Comparison of ENCODE assay signal across 14 cellular contexts in the genomic region with DNA sequence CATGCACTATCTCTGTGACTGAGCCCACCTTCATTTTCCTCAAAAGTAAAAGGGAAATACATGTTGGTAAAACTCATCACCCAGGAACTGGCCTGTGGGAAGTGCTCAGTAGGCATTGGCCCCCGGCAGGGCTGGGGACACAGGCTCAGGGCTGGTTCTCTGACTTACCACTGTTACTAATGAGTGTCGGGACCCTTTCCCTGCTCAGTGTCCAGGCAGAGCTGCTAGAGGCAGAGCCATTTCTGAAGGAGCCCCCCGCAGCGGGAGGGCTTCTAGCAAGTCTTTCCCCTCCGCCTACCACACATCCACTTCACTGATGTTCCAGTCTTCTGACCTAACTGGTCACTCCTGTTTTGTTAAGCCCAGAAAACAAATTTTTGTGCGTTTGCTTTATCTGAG. TPM values are rescaled to one million over a fixed set of nuclear protein-coding genes. Genes with fewer than 3 reads are reported as not detected.
DNase-seq lines count a peak whose midpoint lies in the region; TF ChIP-seq lines count a peak whose summit lies in the region.
"Had no signal": no experiment of that assay in that cellular context is flagged by ENCODE, and none has a peak within 500 bp of the region (broad histone marks: within the 10 kb centered on the region; RNA-seq: fewer than 3 reads in every experiment).

No MANE protein-coding gene starts in this region.

- peaks cover 24% of the 10 kb centered on the region for H3K4me1 Mint-ChIP-seq in activated CD4-positive, alpha-beta T cell treated with anti-CD3 and anti-CD28 coated beads, Interleukin-2, amount 10 ng/mL, durations not matched to agents 7 days and 5 days
- H3K4me1 Mint-ChIP-seq in osteocyte (ENCODE audit: unreplicated experiment), result peaks cover 18% of the 10 kb centered on the region

- H3K4me3 Mint-ChIP-seq in activated CD4-positive, alpha-beta T cell treated with anti-CD3 and anti-CD28 coated beads, Interleukin-2, amount 10 ng/mL, durations not matched to agents 7 days and 5 days, result peak overlapping the region; percentile 83
- H3K4me3 Mint-ChIP-seq in osteocyte (ENCODE audit: unreplicated experiment), result peak overlapping the region; percentile 86

- H3K27ac Mint-ChIP-seq in activated CD4-positive, alpha-beta T cell treated with anti-CD3 and anti-CD28 coated beads, Interleukin-2, amount 10 ng/mL, durations not matched to agents 7 days and 5 days, result no peak overlapping the region
- H3K27ac Mint-ChIP-seq in osteocyte (ENCODE audit: unreplicated experiment), result no peak overlapping the region

- no peaks in the 10 kb centered on the region for H3K27me3 Mint-ChIP-seq in activated CD4-positive, alpha-beta T cell treated with anti-CD3 and anti-CD28 coated beads, Interleukin-2, amount 10 ng/mL, durations not matched to agents 7 days and 5 days
- H3K27me3 Mint-ChIP-seq in osteocyte (ENCODE audit: unreplicated experiment), result no peaks in the 10 kb centered on the region

- TF ChIP-seq CTCF in OCI-LY3 (IDR thresholded peaks at IDR 0.05; ENCODE audit: low read depth, low read length) (no peak), dorsolateral prefrontal cortex (IDR thresholded peaks at IDR 0.05 in 54 of 56, conservative IDR thresholded peaks at IDR 0.05 in 2 of 56; ENCODE audit: low read depth in 1 of 56, partially characterized antibody in 56 of 56) (no peak), osteocyte (IDR thresholded peaks at IDR 0.05) (no peak)

- no peaks in the 10 kb centered on the region for H4K20me1 ChIP-seq in OCI-LY3 (ENCODE audit: insufficient read depth, low read length)

- H3K4me3 ChIP-seq in OCI-LY3 (ENCODE audit: low read length) (peak overlapping the region; percentile 89; the same call in 1 of the 2 replicates), dorsolateral prefrontal cortex (peak overlapping the region in 20 of 59 donors; percentile 80 to 99 (median 96))

- CTCF ChIA-PET in activated CD4-positive, alpha-beta T cell treated with anti-CD3 and anti-CD28 coated beads, Interleukin-2, amount 10 ng/mL, durations not matched to agents 7 days and 5 days (lab: Charles Lee), result interaction anchor here (3.7 kb wide), 1 partner anchor 97 kb away, joined by 15 read pairs; a partner anchor contains a TSS

- no peaks in the 10 kb centered on the region for H3K9me3 Mint-ChIP-seq in activated CD4-positive, alpha-beta T cell treated with anti-CD3 and anti-CD28 coated beads, Interleukin-2, amount 10 ng/mL, durations not matched to agents 7 days and 5 days
- no peaks in the 10 kb centered on the region for H3K9me3 Mint-ChIP-seq in osteocyte (ENCODE audit: unreplicated experiment)

- no peak overlapping the region for H2AFZ ChIP-seq in OCI-LY3 (ENCODE audit: low read depth, low read length)

- no peaks in the 10 kb centered on the region for H3K36me3 Mint-ChIP-seq in activated CD4-positive, alpha-beta T cell treated with anti-CD3 and anti-CD28 coated beads, Interleukin-2, amount 10 ng/mL, durations not matched to agents 7 days and 5 days (ENCODE audit: low read depth)
- no peaks in the 10 kb centered on the region for H3K36me3 Mint-ChIP-seq in osteocyte (ENCODE audit: unreplicated experiment)

- H3K27me3 ChIP-seq in OCI-LY3 (ENCODE audit: low read depth, low read length) (no peaks in the 10 kb centered on the region), dorsolateral prefrontal cortex (no peaks in the 10 kb centered on the region)

- H3K36me3 ChIP-seq in OCI-LY3 (replicated peaks; ENCODE audit: low read depth, low read length), result no peaks in the 10 kb centered on the region

- H3K79me2 ChIP-seq in OCI-LY3 (ENCODE audit: low read length), result peaks cover 5% of the 10 kb centered on the region; the same call in 1 of the 2 replicates

- DNase-seq in activated CD4-positive, alpha-beta T cell treated with anti-CD3 and anti-CD28 coated beads, Interleukin-2, amount 10 ng/mL, durations not matched to agents 7 days and 5 days, result no peak
- no peak for DNase-seq in activated CD4-positive, alpha-beta T cell treated with anti-CD3 and anti-CD28 coated beads, Interleukin-2, amount 50 U/mL, for 1 hour
- DNase-seq in dorsolateral prefrontal cortex (no peak), osteocyte (ENCODE audit: extremely low spot score, unreplicated experiment) (no peak), occipital lobe (lab: John Stamatoyannopoulos, UW) (no peak), RPMI8226 (no peak), hippocampal formation (lab: John Stamatoyannopoulos, UW) (no peak)
- DNase-seq: ACHN; EL; NCI-H1105 treated with DMSO at 0.1 percent for 48 hours; NCI-H526 treated with DMSO at 0.1 percent for 48 hours; stimulated activated naive CD4-positive, alpha-beta T cell treated with Interleukin-2 at 50 U/mL for 16 hours; SW 1271 had no signal

- no peaks in the 10 kb centered on the region for H3K4me1 ChIP-seq in OCI-LY3 (ENCODE audit: low read length)

- H3K9ac ChIP-seq in OCI-LY3 (ENCODE audit: low read length), result no peak overlapping the region

- peak overlapping the region; percentile 72 for H3K4me2 ChIP-seq in OCI-LY3 (ENCODE audit: low read length)

- no peaks in the 10 kb centered on the region for H3K9me3 ChIP-seq in OCI-LY3 (ENCODE audit: insufficient read depth, low read length)

- H3K27ac ChIP-seq in OCI-LY3 (ENCODE audit: low read length) (no peak overlapping the region), dorsolateral prefrontal cortex (peak overlapping the region in 38 of 59 donors; percentile 4 to 95 (median 88))

- intact Hi-C loops in dorsolateral prefrontal cortex (cut with DNase I), result loop anchor here (5.0 kb wide), 2 partner anchors 96 to 116 kb away; a partner anchor contains a TSS

- POLR2A ChIA-PET in activated CD4-positive, alpha-beta T cell treated with anti-CD3 and anti-CD28 coated beads, Interleukin-2, amount 10 ng/mL, durations not matched to agents 7 days and 5 days (lab: Charles Lee), result no interaction called here

RNA-seq across cellular contexts. Expression of a gene that starts 1.7 kb away (rescaled TPM):
- total RNA-seq in activated CD4-positive, alpha-beta T cell treated with anti-CD3 and anti-CD28 coated beads, Interleukin-2, amount 10 ng/mL, durations not matched to agents 7 days and 5 days, result 10 to 100 TPM; 10.8 to 17.3 TPM
- total RNA-seq in dorsolateral prefrontal cortex (10 to 100 TPM; 11.4 to 41.9 (median 24.7) TPM), osteocyte (25.6 and 31.0 TPM in 2 replicates), occipital lobe (15.3 TPM)
